Comparison of ENCODE assay signal across 13 cellular contexts in genomic region chr16:84606081-84606875, GRCh38. TPM values are rescaled to one million over a fixed set of nuclear protein-coding genes. Genes with fewer than 3 reads are reported as not detected.
DNase-seq lines count a peak whose midpoint lies in the region; ATAC-seq and TF ChIP-seq lines count a peak whose summit lies in the region.
"Had no signal": no experiment of that assay in that cellular context is flagged by ENCODE, and none has a peak within 500 bp of the region (broad histone marks: within the 10 kb centered on the region; RNA-seq: fewer than 3 reads in every experiment).

No MANE protein-coding gene starts in this region.

- H2AFZ ChIP-seq in neural progenitor cell (replicated peaks): no peak overlapping the region

- H3K36me3 ChIP-seq in CD4-positive, CD25-positive, alpha-beta regulatory T cell (ENCODE audit: control insufficient read depth, insufficient read depth, low read length): peaks cover 7% of the 10 kb centered on the region
- H3K36me3 ChIP-seq in KOPT-K1 (ENCODE audit: insufficient read depth, low read length): no peaks in the 10 kb centered on the region
- peaks cover 2% of the 10 kb centered on the region for H3K36me3 ChIP-seq in neural progenitor cell
- no peaks in the 10 kb centered on the region for H3K36me3 ChIP-seq in SJCRH30
- H3K36me3 ChIP-seq: esophagus squamous epithelium had no signal

- peak; percentile 58 to 63 for ATAC-seq in CD4-positive, CD25-positive, alpha-beta regulatory T cell (ENCODE audit: low read depth in 2 of 2)
- ATAC-seq in GM18517 (IDR thresholded peaks at IDR 0.05; ENCODE audit: unreplicated experiment): no peak
- ATAC-seq: WTC11 had no signal

- H3K27ac ChIP-seq in CD4-positive, CD25-positive, alpha-beta regulatory T cell (ENCODE audit: insufficient read depth, low read length, poor library complexity, severe bottlenecking): peak overlapping the region; percentile 69
- H3K27ac ChIP-seq in KOPT-K1 (ENCODE audit: low read depth, low read length, poor library complexity, severe bottlenecking) (peak overlapping the region; percentile 83), neural progenitor cell (no peak overlapping the region), SJCRH30 (no peak overlapping the region)

- DNase-seq in CD4-positive, CD25-positive, alpha-beta regulatory T cell: peak in 2 of 3 donors; percentile 32 to 79
- no peak for DNase-seq in nephron progenitor cell
- no peak for DNase-seq in MV-4-11 (lab: John Stamatoyannopoulos, UW)
- no peak for DNase-seq in neural progenitor cell (ENCODE audit: low spot score)
- no peak for DNase-seq in SJCRH30
- DNase-seq: esophagus squamous epithelium, NCI-H1105 treated with DMSO at 0.1 percent for 48 hours, NCI-H69, SHP77 treated with DMSO at 0.1 percent for 48 hours had no signal

- peaks cover 30 to 95% (median 71%) of the 10 kb centered on the region in 4 donors for H3K4me1 Mint-ChIP-seq in CD4-positive, CD25-positive, alpha-beta regulatory T cell
- H3K4me1 Mint-ChIP-seq in activated naive CD4-positive, alpha-beta T cell treated with anti-CD3 and anti-CD28 coated beads, Interleukin-2, amount 50 U/mL, for 24 hours: peaks cover 91% of the 10 kb centered on the region
- peaks cover 86% of the 10 kb centered on the region for H3K4me1 Mint-ChIP-seq in nephron progenitor cell
- peaks cover 46% of the 10 kb centered on the region for H3K4me1 Mint-ChIP-seq in neural progenitor cell

- H3K4me3 ChIP-seq in CD4-positive, CD25-positive, alpha-beta regulatory T cell (ENCODE audit: low read depth, low read length): peak overlapping the region; percentile 13
- H3K4me3 ChIP-seq in neural progenitor cell: no peak overlapping the region
- no peak overlapping the region for H3K4me3 ChIP-seq in SJCRH30
- H3K4me3 ChIP-seq: esophagus squamous epithelium had no signal

- peaks cover 51% of the 10 kb centered on the region for H4K20me1 ChIP-seq in neural progenitor cell (ENCODE audit: low read depth)

- peaks cover 24% of the 10 kb centered on the region for H3K36me3 Mint-ChIP-seq in CD4-positive, CD25-positive, alpha-beta regulatory T cell
- peaks cover 10% of the 10 kb centered on the region for H3K36me3 Mint-ChIP-seq in activated naive CD4-positive, alpha-beta T cell treated with anti-CD3 and anti-CD28 coated beads, Interleukin-2, amount 50 U/mL, for 24 hours
- peaks cover 68% of the 10 kb centered on the region for H3K36me3 Mint-ChIP-seq in nephron progenitor cell (ENCODE audit: low read depth)
- H3K36me3 Mint-ChIP-seq in neural progenitor cell: peaks cover 53% of the 10 kb centered on the region

- H3K79me2 ChIP-seq in neural progenitor cell (ENCODE audit: low read depth): peaks cover 91% of the 10 kb centered on the region

- TF ChIP-seq CTCF in nephron progenitor cell (IDR thresholded peaks at IDR 0.05) (no peak), neural progenitor cell (IDR thresholded peaks at IDR 0.05) (no peak)

- H3K4me2 ChIP-seq in neural progenitor cell: no peak overlapping the region

- peak overlapping the region; percentile 60 to 92 (median 83) for H3K4me3 Mint-ChIP-seq in CD4-positive, CD25-positive, alpha-beta regulatory T cell
- H3K4me3 Mint-ChIP-seq in activated naive CD4-positive, alpha-beta T cell treated with anti-CD3 and anti-CD28 coated beads, Interleukin-2, amount 50 U/mL, for 24 hours: peak overlapping the region; percentile 74
- no peak overlapping the region for H3K4me3 Mint-ChIP-seq in nephron progenitor cell
- no peak overlapping the region for H3K4me3 Mint-ChIP-seq in neural progenitor cell
- H3K4me3 Mint-ChIP-seq: WTC11 had no signal

- no peaks in the 10 kb centered on the region for H3K27me3 ChIP-seq in CD4-positive, CD25-positive, alpha-beta regulatory T cell (ENCODE audit: control insufficient read depth, insufficient read depth, low read length)
- H3K27me3 ChIP-seq in neural progenitor cell (no peaks in the 10 kb centered on the region), SJCRH30 (no peaks in the 10 kb centered on the region)
- H3K27me3 ChIP-seq: esophagus squamous epithelium had no signal

- no peak overlapping the region for H3K9ac ChIP-seq in neural progenitor cell

- H3F3A ChIP-seq in neural progenitor cell (ENCODE audit: low read depth): peaks cover 26% of the 10 kb centered on the region

- peaks cover 96% of the 10 kb centered on the region for H3K4me1 ChIP-seq in CD4-positive, CD25-positive, alpha-beta regulatory T cell (ENCODE audit: control insufficient read depth, insufficient read depth, low read length, poor library complexity, severe bottlenecking)
- H3K4me1 ChIP-seq in neural progenitor cell (peaks cover 21% of the 10 kb centered on the region), SJCRH30 (peaks cover 18% of the 10 kb centered on the region)

- peak overlapping the region; percentile 89 to 99 (median 95) for H3K27ac Mint-ChIP-seq in CD4-positive, CD25-positive, alpha-beta regulatory T cell
- H3K27ac Mint-ChIP-seq in activated naive CD4-positive, alpha-beta T cell treated with anti-CD3 and anti-CD28 coated beads, Interleukin-2, amount 50 U/mL, for 24 hours: peak overlapping the region; percentile 38
- H3K27ac Mint-ChIP-seq in nephron progenitor cell (peak overlapping the region; percentile 39), neural progenitor cell (no peak overlapping the region)
- H3K27ac Mint-ChIP-seq: WTC11 had no signal

- no peaks in the 10 kb centered on the region for H3K9me3 ChIP-seq in CD4-positive, CD25-positive, alpha-beta regulatory T cell (ENCODE audit: control insufficient read depth in 2 of 2, low read length in 2 of 2)
- no peaks in the 10 kb centered on the region for H3K9me3 ChIP-seq in KOPT-K1 (ENCODE audit: insufficient read depth, low read length, poor library complexity, severe bottlenecking)
- H3K9me3 ChIP-seq in neural progenitor cell (ENCODE audit: low read depth): no peaks in the 10 kb centered on the region
- 0 out of 2 replicates have a peak, but pooled peaks cover 3% of the 10 kb centered on the region for H3K9me3 ChIP-seq in SJCRH30 (replicated peaks)
- H3K9me3 ChIP-seq: esophagus squamous epithelium had no signal

- no peaks in the 10 kb centered on the region for H3K27me3 Mint-ChIP-seq in CD4-positive, CD25-positive, alpha-beta regulatory T cell
- H3K27me3 Mint-ChIP-seq in activated naive CD4-positive, alpha-beta T cell treated with anti-CD3 and anti-CD28 coated beads, Interleukin-2, amount 50 U/mL, for 24 hours: no peaks in the 10 kb centered on the region
- H3K27me3 Mint-ChIP-seq in nephron progenitor cell (ENCODE audit: low read depth, poor library complexity) (no peaks in the 10 kb centered on the region), neural progenitor cell (ENCODE audit: insufficient read depth, low read depth) (peaks cover 8% of the 10 kb centered on the region)

- no peaks in the 10 kb centered on the region for H3K9me3 Mint-ChIP-seq in CD4-positive, CD25-positive, alpha-beta regulatory T cell
- H3K9me3 Mint-ChIP-seq in activated naive CD4-positive, alpha-beta T cell treated with anti-CD3 and anti-CD28 coated beads, Interleukin-2, amount 50 U/mL, for 24 hours: no peaks in the 10 kb centered on the region
- H3K9me3 Mint-ChIP-seq in nephron progenitor cell (peaks cover 16% of the 10 kb centered on the region), neural progenitor cell (peaks cover 6% of the 10 kb centered on the region)

RNA-seq across cellular contexts. Expression of gene COTL1, which starts 11.6 kb away (rescaled TPM):
- total RNA-seq in CD4-positive, CD25-positive, alpha-beta regulatory T cell: 353 TPM
- polyA plus RNA-seq in CD4-positive, CD25-positive, alpha-beta regulatory T cell: 100 to 1,000 TPM; 450 to 761 (median 584) TPM
- total RNA-seq in neural progenitor cell (ENCODE audit: low replicate concordance): 46.9 and 93.7 TPM in 2 replicates
- total RNA-seq in SJCRH30 (2014; rRNA removed; shearing (Covaris generic)): 24.8 and 25.8 TPM in 2 replicates

RNA-seq across cellular contexts. Expression of gene KLHL36, which starts 42.0 kb away (rescaled TPM):
- 86.0 TPM for total RNA-seq in CD4-positive, CD25-positive, alpha-beta regulatory T cell
- 10 to 100 TPM; 28.1 to 43.4 (median 35.1) TPM for polyA plus RNA-seq in CD4-positive, CD25-positive, alpha-beta regulatory T cell
- 15.9 and 25.3 TPM in 2 replicates for total RNA-seq in neural progenitor cell (ENCODE audit: low replicate concordance)
- total RNA-seq in SJCRH30 (2014; rRNA removed; shearing (Covaris generic)): 9.5 and 10.1 TPM in 2 replicates

Comparison
In these comparisons a context has a peak if more than half of its experiments do, and no peak if none do; other contexts are left out.
1. DNase-seq: peak in CD4-positive, CD25-positive, alpha-beta regulatory T cell (2 of 3); none in nephron progenitor cell (single experiment), MV-4-11 (single experiment), neural progenitor cell (single experiment) and SJCRH30 (0 of 2).
2. H3K27ac ChIP-seq: peak in CD4-positive, CD25-positive, alpha-beta regulatory T cell (single experiment) and KOPT-K1 (single experiment); none in neural progenitor cell (single experiment) and SJCRH30 (single experiment).
3. H3K4me3 Mint-ChIP-seq: peak in CD4-positive, CD25-positive, alpha-beta regulatory T cell (4 of 4) and activated naive CD4-positive, alpha-beta T cell treated with anti-CD3 and anti-CD28 coated beads, Interleukin-2, amount 50 U/mL, for 24 hours (single experiment); none in nephron progenitor cell (single experiment) and neural progenitor cell (single experiment).